In the genomic region with DNA sequence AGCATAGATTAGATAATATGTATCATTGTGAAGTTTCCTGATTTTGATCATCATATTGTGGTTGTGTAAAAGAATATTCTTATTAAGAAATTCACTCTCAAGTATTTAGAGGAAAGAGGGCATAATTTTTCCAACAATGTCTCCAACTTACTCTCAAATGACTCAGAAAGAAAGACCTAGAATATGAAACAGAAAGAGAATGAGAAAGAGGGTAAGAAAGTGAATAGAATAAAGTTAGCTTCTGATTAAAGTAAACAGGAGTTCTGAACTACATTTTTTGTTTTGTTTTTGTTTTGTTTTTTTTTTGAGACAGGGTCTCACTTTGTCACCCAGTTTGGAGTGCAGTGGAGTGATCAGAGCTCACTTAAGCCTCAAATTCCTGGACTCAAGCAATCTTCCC, we compare ENCODE assay signal across 17 cellular contexts.
DNase-seq lines count a peak whose midpoint lies in the region; ATAC-seq, FAIRE-seq and TF ChIP-seq lines count a peak whose summit lies in the region.
"Had no signal": no experiment of that assay in that cellular context is flagged by ENCODE, and none has a peak within 500 bp of the region (broad histone marks: within the 10 kb centered on the region; RNA-seq: fewer than 3 reads in every experiment).

No MANE protein-coding gene starts in this region.

- CTCF ChIA-PET in A549 (lab: Yijun Ruan, JAX), result interaction anchor here (0.6 kb wide), 1 partner anchor 105 kb away, joined by 3 read pairs; no protein-coding TSS in a partner anchor

- H3K4me1 Mint-ChIP-seq in stimulated activated naive B cell treated with anti-CD40 and anti-IgM and Interleukin-4, amounts not matched to agents 10 μg/mL and 1 μg/mL and 100 μg/mL, for 72 hours, result no peaks in the 10 kb centered on the region

- TF ChIP-seq POLR2A in A549 (IDR thresholded peaks at IDR 0.05; ENCODE audit: low read length), result no peak

- H3K27ac ChIP-seq in A549, result no peak overlapping the region
- H3K27ac ChIP-seq: C4-2B, GM23248 had no signal

- H3K27me3 Mint-ChIP-seq in stimulated activated naive B cell treated with anti-CD40 and anti-IgM and Interleukin-4, amounts not matched to agents 10 μg/mL and 1 μg/mL and 100 μg/mL, for 72 hours, result no peaks in the 10 kb centered on the region

- ATAC-seq in A549, result no peak
- ATAC-seq in GM18858 (IDR thresholded peaks at IDR 0.05; ENCODE audit: unreplicated experiment), result peak; percentile 71
- ATAC-seq in GM21717 (IDR thresholded peaks at IDR 0.05; ENCODE audit: unreplicated experiment), result peak; percentile 54
- peak; percentile 55 for ATAC-seq in HG03354 (IDR thresholded peaks at IDR 0.05; ENCODE audit: poor library complexity, severe bottlenecking, unreplicated experiment)
- no peak for ATAC-seq in HG03175 (IDR thresholded peaks at IDR 0.05; ENCODE audit: unreplicated experiment)
- no peak for ATAC-seq in stimulated activated naive B cell treated with anti-CD40 and anti-IgM and Interleukin-4, amounts not matched to agents 10 μg/mL and 1 μg/mL and 100 μg/mL, for 72 hours (replicated peaks)
- ATAC-seq in HG02852 (IDR thresholded peaks at IDR 0.05; ENCODE audit: unreplicated experiment), result no peak

- peaks cover 10% of the 10 kb centered on the region; the same call in 2 of the 3 replicates for H3K9me3 ChIP-seq in A549

- no peak for DNase-seq in A549 (ENCODE audit: low read depth in 1 of 2, low spot score in 1 of 2)
- no peak for DNase-seq in stimulated activated naive B cell treated with anti-CD40 and anti-IgM and Interleukin-4, amounts not matched to agents 10 μg/mL and 1 μg/mL and 100 μg/mL, for 72 hours
- DNase-seq in KG1 (lab: John Stamatoyannopoulos, UW), result no peak
- DNase-seq: GM23248, Karpas-422, NCI-H1930, NCI-H2171 treated with DMSO at 0.1 percent for 48 hours, NCI-H82, SHP77 treated with DMSO at 0.1 percent for 48 hours had no signal

- no peak overlapping the region for H3K4me3 Mint-ChIP-seq in stimulated activated naive B cell treated with anti-CD40 and anti-IgM and Interleukin-4, amounts not matched to agents 10 μg/mL and 1 μg/mL and 100 μg/mL, for 72 hours
- H3K4me3 Mint-ChIP-seq: T-helper 1 cell treated with Interleukin-12 subunit alpha and Interleukin-12 subunit beta and Interleukin-4 antibody, amounts not matched to agents 30 μg/mL and 1 μg/mL, for 36 hours had no signal

- no peak for TF ChIP-seq EP300 in A549 (IDR thresholded peaks at IDR 0.05)

- no peak for TF ChIP-seq CTCF in A549 (IDR thresholded peaks at IDR 0.05)

- TF ChIP-seq RAD21 in A549 (conservative IDR thresholded peaks at IDR 0.05 in 1 of 2, IDR thresholded peaks at IDR 0.05 in 1 of 2), result no peak

- H3K4me1 ChIP-seq in A549, result no peaks in the 10 kb centered on the region

- no peak overlapping the region for H3K4me3 ChIP-seq in A549
- H3K4me3 ChIP-seq: GM23248 had no signal

- no peak overlapping the region for H3K4me2 ChIP-seq in A549

- H3K27ac Mint-ChIP-seq in stimulated activated naive B cell treated with anti-CD40 and anti-IgM and Interleukin-4, amounts not matched to agents 10 μg/mL and 1 μg/mL and 100 μg/mL, for 72 hours, result no peak overlapping the region
- H3K27ac Mint-ChIP-seq: T-helper 1 cell treated with Interleukin-12 subunit alpha and Interleukin-12 subunit beta and Interleukin-4 antibody, amounts not matched to agents 30 μg/mL and 1 μg/mL, for 36 hours had no signal

- H3K9me3 Mint-ChIP-seq in stimulated activated naive B cell treated with anti-CD40 and anti-IgM and Interleukin-4, amounts not matched to agents 10 μg/mL and 1 μg/mL and 100 μg/mL, for 72 hours, result peaks cover 11 to 19% of the 10 kb centered on the region in 2 donors

- peaks cover 13 to 29% of the 10 kb centered on the region in 2 donors for H3K36me3 Mint-ChIP-seq in stimulated activated naive B cell treated with anti-CD40 and anti-IgM and Interleukin-4, amounts not matched to agents 10 μg/mL and 1 μg/mL and 100 μg/mL, for 72 hours

- FAIRE-seq in A549 (lab: Jason Lieb, UNC), result peak; percentile 54
- FAIRE-seq: A204.1 had no signal

- POLR2A ChIA-PET in A549 (lab: Yijun Ruan, JAX), result no interaction called here

TF ChIP-seq in A549, 52 proteins besides CTCF, POLR2A, EP300 and RAD21:
- no peak for TF ChIP-seq HOXB5 (CRISPR knock-in tag; IDR thresholded peaks at IDR 0.05)
- no peak for TF ChIP-seq ZNF302 (CRISPR knock-in tag; IDR thresholded peaks at IDR 0.05)
- no peak for TF ChIP-seq NPAS2 (CRISPR knock-in tag; IDR thresholded peaks at IDR 0.05; ENCODE audit: borderline replicate concordance)
- TF ChIP-seq ESRRA (IDR thresholded peaks at IDR 0.05; ENCODE audit: borderline replicate concordance, low read length), result no peak
- no peak for TF ChIP-seq NR3C1 (IDR thresholded peaks at IDR 0.05)
- TF ChIP-seq SMC3 (IDR thresholded peaks at IDR 0.05), result no peak
- TF ChIP-seq KDM1A (IDR thresholded peaks at IDR 0.05; ENCODE audit: low read depth), result no peak

Comparison
In these comparisons a context has a peak if more than half of its experiments do, and no peak if none do; other contexts are left out.
1. ATAC-seq: peak in GM18858 (single experiment), GM21717 (single experiment) and HG03354 (single experiment); none in A549 (0 of 2), HG03175 (single experiment), stimulated activated naive B cell treated with anti-CD40 and anti-IgM and Interleukin-4, amounts not matched to agents 10 μg/mL and 1 μg/mL and 100 μg/mL, for 72 hours (0 of 2) and HG02852 (single experiment).